ENCODE assay signal across 7 cellular contexts in the genomic region with DNA sequence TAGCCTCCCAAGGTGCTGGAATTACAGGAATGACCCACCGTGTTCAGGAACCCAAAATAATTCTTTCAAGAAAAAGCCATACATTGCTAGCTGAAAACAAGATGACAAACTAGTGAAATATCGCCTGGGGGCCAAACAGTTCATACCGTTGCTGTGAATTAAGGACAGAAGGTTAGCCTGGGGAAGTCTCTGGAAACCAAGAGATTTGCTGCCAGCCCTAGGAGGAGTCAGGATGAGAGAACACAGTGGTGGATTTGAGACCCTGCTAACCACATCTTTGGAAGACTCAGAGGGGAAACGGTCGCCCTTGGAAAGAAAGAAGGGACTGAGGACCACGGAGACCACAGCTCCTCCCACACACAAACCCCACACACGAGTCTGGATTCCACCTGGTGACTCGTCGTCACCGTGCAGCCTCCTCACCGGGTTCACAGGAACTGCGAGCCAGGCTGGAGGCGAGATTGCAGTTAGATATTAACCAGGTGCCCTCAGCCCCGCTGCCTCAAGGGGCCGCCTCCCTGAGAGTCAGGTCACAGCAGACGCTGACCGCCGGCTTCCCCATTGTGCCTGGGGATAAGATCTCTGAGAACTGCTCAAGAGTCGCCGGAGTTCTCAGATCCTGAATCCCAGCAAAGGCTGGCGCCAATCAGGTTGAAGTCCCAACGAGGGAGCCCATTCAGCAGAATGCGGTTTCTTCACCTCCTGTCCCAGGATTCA. TPM values are rescaled to one million over a fixed set of nuclear protein-coding genes. Genes with fewer than 3 reads are reported as not detected.
DNase-seq lines count a peak whose midpoint lies in the region; ATAC-seq, FAIRE-seq and TF ChIP-seq lines count a peak whose summit lies in the region.
"Not testable (repeated sequence)": the region's sequence is repeated elsewhere in the genome, so short reads cannot be mapped to it uniquely, and the experiment has no call there.

No MANE protein-coding gene starts in this region.

- peak overlapping the region; percentile 81 for H3K9ac ChIP-seq in keratinocyte (ENCODE audit: control insufficient read depth, extremely low read depth, insufficient read depth, low read length)

- H3K4me1 Mint-ChIP-seq in activated CD4-positive, alpha-beta T cell treated with anti-CD3 and anti-CD28 coated beads, Interleukin-2, amount 10 ng/mL, durations not matched to agents 7 days and 5 days: peaks cover 13% of the 10 kb centered on the region
- H3K4me1 Mint-ChIP-seq in dendritic cell treated with granulocyte-macrophage colony-stimulating factor and Interleukin-4, amounts not matched to agents 40 ng/mL and 50 ng/mL, for 4 days (ENCODE audit: low read depth): peaks cover 11% of the 10 kb centered on the region

- FAIRE-seq in keratinocyte (lab: Jason Lieb, UNC): peak; percentile 76

- peak overlapping the region; percentile 88 for H2AFZ ChIP-seq in keratinocyte (ENCODE audit: control insufficient read depth, low read length)

- dilution Hi-C loops in keratinocyte (cut with MboI; ENCODE audit: extremely low pct_ligation_motif_present, low sequenced_read_pairs): not testable (repeated sequence)

- not testable (repeated sequence) for H3K27me3 Mint-ChIP-seq in activated CD4-positive, alpha-beta T cell treated with anti-CD3 and anti-CD28 coated beads, Interleukin-2, amount 10 ng/mL, durations not matched to agents 7 days and 5 days; dendritic cell treated with granulocyte-macrophage colony-stimulating factor and Interleukin-4, amounts not matched to agents 40 ng/mL and 50 ng/mL, for 4 days

- not testable (repeated sequence) for TF ChIP-seq POLR2A in sigmoid colon (IDR thresholded peaks at IDR 0.05)

- H3K9me3 Mint-ChIP-seq in activated CD4-positive, alpha-beta T cell treated with anti-CD3 and anti-CD28 coated beads, Interleukin-2, amount 10 ng/mL, durations not matched to agents 7 days and 5 days: peaks cover 33% of the 10 kb centered on the region
- H3K9me3 Mint-ChIP-seq in dendritic cell treated with granulocyte-macrophage colony-stimulating factor and Interleukin-4, amounts not matched to agents 40 ng/mL and 50 ng/mL, for 4 days: peaks cover 23% of the 10 kb centered on the region

- peak overlapping the region; percentile 72 for H3K27ac Mint-ChIP-seq in activated CD4-positive, alpha-beta T cell treated with anti-CD3 and anti-CD28 coated beads, Interleukin-2, amount 10 ng/mL, durations not matched to agents 7 days and 5 days
- peak overlapping the region; percentile 94 for H3K27ac Mint-ChIP-seq in dendritic cell treated with granulocyte-macrophage colony-stimulating factor and Interleukin-4, amounts not matched to agents 40 ng/mL and 50 ng/mL, for 4 days

- WGBS in sigmoid colon, 2 donors: 1 to 2% methylated on average over 23 of the region's 23 CpGs

- H3K9me3 ChIP-seq in keratinocyte (ENCODE audit: control insufficient read depth, low read depth, low read length); sigmoid colon: not testable (repeated sequence)

- H3K27ac ChIP-seq in keratinocyte (ENCODE audit: control insufficient read depth, insufficient read depth, low read length): peak overlapping the region; percentile 57
- peak overlapping the region; percentile 84 to 92 (median 88) for H3K27ac ChIP-seq in sigmoid colon

- H3K36me3 ChIP-seq in keratinocyte (ENCODE audit: control insufficient read depth in 2 of 2, extremely low read depth in 1 of 2, insufficient read depth in 2 of 2, low read length in 2 of 2); sigmoid colon: not testable (repeated sequence)

- not testable (repeated sequence) for H3K4me1 ChIP-seq in keratinocyte (ENCODE audit: control insufficient read depth, extremely low read depth, insufficient read depth, low read length); sigmoid colon

- H3K9me1 ChIP-seq in keratinocyte (ENCODE audit: control insufficient read depth, extremely low read depth, insufficient read depth, low read length): not testable (repeated sequence)

- H3K79me2 ChIP-seq in keratinocyte (ENCODE audit: control insufficient read depth, insufficient read depth, low read length): not testable (repeated sequence)

- not testable (repeated sequence) for TF ChIP-seq EP300 in sigmoid colon (IDR thresholded peaks at IDR 0.05)

- ATAC-seq in GM18511 (IDR thresholded peaks at IDR 0.05; ENCODE audit: unreplicated experiment) (peak; percentile 57), HG02840 (IDR thresholded peaks at IDR 0.05; ENCODE audit: low FRiP score, unreplicated experiment) (peak; percentile 40)

- peaks cover 29% of the 10 kb centered on the region for H3K36me3 Mint-ChIP-seq in activated CD4-positive, alpha-beta T cell treated with anti-CD3 and anti-CD28 coated beads, Interleukin-2, amount 10 ng/mL, durations not matched to agents 7 days and 5 days (ENCODE audit: low read depth)
- peaks cover 35% of the 10 kb centered on the region for H3K36me3 Mint-ChIP-seq in dendritic cell treated with granulocyte-macrophage colony-stimulating factor and Interleukin-4, amounts not matched to agents 40 ng/mL and 50 ng/mL, for 4 days (ENCODE audit: low read depth)

- CTCF ChIA-PET in activated CD4-positive, alpha-beta T cell treated with anti-CD3 and anti-CD28 coated beads, Interleukin-2, amount 10 ng/mL, durations not matched to agents 7 days and 5 days (lab: Charles Lee): interaction anchor here (0.7 kb wide), 1 partner anchor 26 kb away, joined by 3 read pairs; no protein-coding TSS in a partner anchor

- POLR2A ChIA-PET in activated CD4-positive, alpha-beta T cell treated with anti-CD3 and anti-CD28 coated beads, Interleukin-2, amount 10 ng/mL, durations not matched to agents 7 days and 5 days (lab: Charles Lee): not testable (repeated sequence)

- H3K27me3 ChIP-seq in keratinocyte (ENCODE audit: control insufficient read depth, extremely low read depth, insufficient read depth, low read length); sigmoid colon: not testable (repeated sequence)

- peak overlapping the region; percentile 89 for H3K4me3 Mint-ChIP-seq in activated CD4-positive, alpha-beta T cell treated with anti-CD3 and anti-CD28 coated beads, Interleukin-2, amount 10 ng/mL, durations not matched to agents 7 days and 5 days
- H3K4me3 Mint-ChIP-seq in dendritic cell treated with granulocyte-macrophage colony-stimulating factor and Interleukin-4, amounts not matched to agents 40 ng/mL and 50 ng/mL, for 4 days: peak overlapping the region; percentile 94

- DNase-seq in NAMALWA (ENCODE audit: low spot score) (peak; percentile 17), sigmoid colon (peak; percentile 65)
- not testable (repeated sequence) for DNase-seq in activated CD4-positive, alpha-beta T cell treated with anti-CD3 and anti-CD28 coated beads, Interleukin-2, amount 10 ng/mL, durations not matched to agents 7 days and 5 days; keratinocyte (ENCODE audit: low read depth, low spot score)

- H4K20me1 ChIP-seq in keratinocyte (ENCODE audit: control insufficient read depth, extremely low read depth, insufficient read depth, low read length): not testable (repeated sequence)

- TF ChIP-seq CTCF in keratinocyte (optimal IDR thresholded peaks at IDR 0.05 in 1 of 3, IDR thresholded peaks at IDR 0.05 in 1 of 3, conservative IDR thresholded peaks at IDR 0.05 in 1 of 3; ENCODE audit: extremely low read depth in 1 of 3, insufficient read depth in 2 of 3, low read length in 3 of 3); sigmoid colon (IDR thresholded peaks at IDR 0.05): not testable (repeated sequence)

- H3K4me3 ChIP-seq in keratinocyte (ENCODE audit: control insufficient read depth in 2 of 3, extremely low read depth in 1 of 3, insufficient read depth in 2 of 3, low read depth in 1 of 3, low read length in 3 of 3): peak overlapping the region; percentile 71 to 90 (median 78)
- H3K4me3 ChIP-seq in sigmoid colon: peak overlapping the region; percentile 58 to 79 (median 66)

- peak overlapping the region; percentile 80 for H3K4me2 ChIP-seq in keratinocyte (ENCODE audit: control insufficient read depth, extremely low read depth, insufficient read depth, low read depth, low read length)

- intact Hi-C loops in dendritic cell treated with granulocyte-macrophage colony-stimulating factor and Interleukin-4, amounts not matched to agents 40 ng/mL and 50 ng/mL, for 4 days (cut with micrococcal nuclease): loop anchor here (2.0 kb wide), 2 partner anchors 35 to 67 kb away; partner anchors contain the start of genes ZNF442 and ZNF563
- intact Hi-C loops in sigmoid colon (cut with DNase I): loop anchor here (1.0 to 2.0 kb wide), 3 partner anchors 33 to 151 kb away; partner anchors contain the start of genes ZNF443 and ZNF564

RNA-seq across cellular contexts. Expression of gene ZNF799, which starts 1.0 kb away (rescaled TPM):
- 1 to 10 TPM; 4.7 to 5.4 TPM for total RNA-seq in activated CD4-positive, alpha-beta T cell treated with anti-CD3 and anti-CD28 coated beads, Interleukin-2, amount 10 ng/mL, durations not matched to agents 7 days and 5 days
- polyA plus RNA-seq in keratinocyte (1.6 to 3.1 TPM (median 2.2 TPM) in 3 replicates), sigmoid colon (1 to 10 TPM; 3.0 to 3.9 (median 3.4) TPM)
- polyA plus RNA-seq in keratinocyte (2011; ENCODE audit: low read depth): 1.7 TPM
- polyA plus RNA-seq in keratinocyte (2011; cell fraction: cytosol; rRNA removed): 0.95 and 1.8 TPM in 2 replicates
- polyA plus RNA-seq in keratinocyte (2011; cell fraction: nucleus; rRNA removed): 4.8 and 5.0 TPM in 2 replicates
- polyA plus RNA-seq in keratinocyte (2012; ENCODE audit: low replicate concordance): 1.2 and 1.7 TPM in 2 replicates
- 0.49 to 3.6 TPM (median 1.4 TPM) in 3 replicates for polyA minus RNA-seq in keratinocyte
- polyA minus RNA-seq in keratinocyte (2011; cell fraction: cytosol; rRNA and poly(A)+ RNA removed): 1.3 TPM
- polyA minus RNA-seq in keratinocyte (2011; cell fraction: nucleus; rRNA and poly(A)+ RNA removed): 4.1 and 6.9 TPM in 2 replicates
- 1 to 10 TPM; 4.6 to 7.4 (median 5.8) TPM for total RNA-seq in sigmoid colon

RNA-seq across cellular contexts. Expression of gene ZNF442, which starts 34.6 kb away (rescaled TPM):
- 1 to 10 TPM in 1 of 2 experiments, under 1 TPM in 1; 0.50 to 1.2 TPM for total RNA-seq in activated CD4-positive, alpha-beta T cell treated with anti-CD3 and anti-CD28 coated beads, Interleukin-2, amount 10 ng/mL, durations not matched to agents 7 days and 5 days
- polyA plus RNA-seq in keratinocyte (0.53 to 0.89 TPM (median 0.70 TPM) in 3 replicates), sigmoid colon (1 to 10 TPM in 1 of 3 donors, under 1 TPM in 2; under 0.01 to 1.2 (median 0.60) TPM)
- 1.2 TPM for polyA plus RNA-seq in keratinocyte (2011; ENCODE audit: low read depth)
- polyA plus RNA-seq in keratinocyte (2011; cell fraction: cytosol; rRNA removed): 0.30 and 0.72 TPM in 2 replicates
- polyA plus RNA-seq in keratinocyte (2011; cell fraction: nucleus; rRNA removed): 0.83 and 0.98 TPM in 2 replicates
- 0.22 and 1.2 TPM in 2 replicates for polyA plus RNA-seq in keratinocyte (2012; ENCODE audit: low replicate concordance)
- 0.10 to 1.9 TPM (median 0.96 TPM) in 3 replicates for polyA minus RNA-seq in keratinocyte
- 0.96 TPM for polyA minus RNA-seq in keratinocyte (2011; cell fraction: cytosol; rRNA and poly(A)+ RNA removed)
- 1.5 and 1.9 TPM in 2 replicates for polyA minus RNA-seq in keratinocyte (2011; cell fraction: nucleus; rRNA and poly(A)+ RNA removed)
- 1 to 10 TPM in 3 of 4 donors, under 1 TPM in 1; 0.55 to 3.2 (median 2.9) TPM for total RNA-seq in sigmoid colon

RNA-seq across cellular contexts. Expression of gene ZNF443, which starts 40.8 kb away (rescaled TPM):
- 1 to 10 TPM; 5.8 to 6.4 TPM for total RNA-seq in activated CD4-positive, alpha-beta T cell treated with anti-CD3 and anti-CD28 coated beads, Interleukin-2, amount 10 ng/mL, durations not matched to agents 7 days and 5 days
- polyA plus RNA-seq in keratinocyte: 1.8 to 3.1 TPM (median 2.4 TPM) in 3 replicates
- 0.49 TPM for polyA plus RNA-seq in keratinocyte (2011; ENCODE audit: low read depth)
- 0.52 and 1.5 TPM in 2 replicates for polyA plus RNA-seq in keratinocyte (2011; cell fraction: cytosol; rRNA removed)
- polyA plus RNA-seq in keratinocyte (2011; cell fraction: nucleus; rRNA removed): 4.6 and 5.3 TPM in 2 replicates
- 1.5 and 1.8 TPM in 2 replicates for polyA plus RNA-seq in keratinocyte (2012; ENCODE audit: low replicate concordance)
- 0.46 to 7.4 TPM (median 2.9 TPM) in 3 replicates for polyA minus RNA-seq in keratinocyte
- polyA minus RNA-seq in keratinocyte (2011; cell fraction: cytosol; rRNA and poly(A)+ RNA removed): 3.3 TPM
- 5.1 and 10.2 TPM in 2 replicates for polyA minus RNA-seq in keratinocyte (2011; cell fraction: nucleus; rRNA and poly(A)+ RNA removed)
- total RNA-seq in sigmoid colon: 1 to 10 TPM; 3.2 to 5.6 (median 3.6) TPM
- polyA plus RNA-seq in sigmoid colon: 1 to 10 TPM; 2.3 to 2.4 (median 2.3) TPM
